ENCODE assay signal across 16 cellular contexts in the genomic region with DNA sequence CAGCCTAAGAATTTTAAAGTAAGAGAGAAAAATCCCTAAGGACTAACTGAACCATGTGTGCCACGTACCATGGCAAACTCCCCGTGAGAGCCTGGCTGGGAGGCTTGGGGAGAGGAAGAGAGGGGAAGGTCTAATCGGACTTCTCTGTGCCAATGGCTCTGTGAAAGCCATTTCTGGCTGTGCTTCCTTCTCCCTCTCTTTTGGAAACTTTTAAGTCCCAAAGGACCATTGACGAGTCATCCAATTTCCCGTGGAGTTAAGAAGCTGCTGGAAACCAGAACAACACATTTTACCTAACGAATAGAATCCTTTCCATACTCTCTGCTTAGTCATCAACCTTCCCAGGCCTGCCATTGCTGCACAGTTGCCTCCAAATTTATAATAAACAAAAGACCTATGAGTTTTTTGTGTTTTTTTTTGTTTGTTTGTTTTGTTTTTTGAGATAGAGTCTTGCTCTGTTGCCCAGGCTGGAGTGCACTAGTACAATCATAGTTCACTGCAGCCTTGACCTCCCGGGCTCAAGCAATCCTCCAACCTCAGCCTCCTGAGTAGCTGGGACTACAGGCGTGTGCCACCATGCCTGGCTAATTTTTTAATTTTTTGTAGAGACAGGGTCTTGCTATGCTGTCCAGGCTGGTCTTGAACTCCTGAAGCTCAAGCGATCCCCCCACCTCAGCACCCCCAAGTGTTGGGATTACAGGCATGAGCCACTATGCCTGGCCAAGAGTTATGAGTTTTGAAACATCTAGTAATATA. TPM values are rescaled to one million over a fixed set of nuclear protein-coding genes. Genes with fewer than 3 reads are reported as not detected.
DNase-seq lines count a peak whose midpoint lies in the region; ATAC-seq, FAIRE-seq and TF ChIP-seq lines count a peak whose summit lies in the region.
"Had no signal": no experiment of that assay in that cellular context is flagged by ENCODE, and none has a peak within 500 bp of the region (broad histone marks: within the 10 kb centered on the region; RNA-seq: fewer than 3 reads in every experiment).

No MANE protein-coding gene starts in this region.

- peak overlapping the region; percentile 81 for H3K27ac Mint-ChIP-seq in astrocyte (ENCODE audit: unreplicated experiment)
- H3K27ac Mint-ChIP-seq: activated CD4-positive, alpha-beta memory T cell treated with anti-CD3 and anti-CD28 coated beads for 36 hours; CD4-positive, alpha-beta memory T cell had no signal

- H3K4me1 ChIP-seq in GM23248 (ENCODE audit: insufficient read depth) (peaks cover 22% of the 10 kb centered on the region), astrocyte (ENCODE audit: insufficient read depth, low read length) (peaks cover 17% of the 10 kb centered on the region)

- in situ Hi-C loops in GM23248 (cut with MboI), result no loop called here

- peak overlapping the region; percentile 13 for H3K4me3 Mint-ChIP-seq in astrocyte (ENCODE audit: unreplicated experiment)
- H3K4me3 Mint-ChIP-seq: activated CD4-positive, alpha-beta memory T cell treated with anti-CD3 and anti-CD28 coated beads for 36 hours; CD4-positive, alpha-beta memory T cell; central memory CD8-positive, alpha-beta T cell had no signal

- peaks cover 47% of the 10 kb centered on the region for H3K36me3 Mint-ChIP-seq in astrocyte (ENCODE audit: low read depth, unreplicated experiment)
- H3K36me3 Mint-ChIP-seq: activated CD4-positive, alpha-beta memory T cell treated with anti-CD3 and anti-CD28 coated beads for 36 hours; CD4-positive, alpha-beta memory T cell had no signal

- H3K79me2 ChIP-seq in GM23248 (ENCODE audit: insufficient read depth), result peaks cover 53% of the 10 kb centered on the region
- H3K79me2 ChIP-seq in astrocyte (ENCODE audit: insufficient read depth, low read length), result peaks cover 90% of the 10 kb centered on the region

- TF ChIP-seq CTCF in astrocyte (IDR thresholded peaks at IDR 0.05; ENCODE audit: insufficient read depth, low read depth, low read length), result no peak

- H3K4me3 ChIP-seq in GM23248, result no peak overlapping the region
- H3K4me3 ChIP-seq in astrocyte (ENCODE audit: insufficient read depth, low read depth, low read length), result no peak overlapping the region
- H3K4me3 ChIP-seq: pancreas had no signal

- DNase-seq in GM23248, result peak; percentile 83
- DNase-seq in astrocyte (ENCODE audit: low read depth), result no peak
- DNase-seq in left cardiac atrium, result peak; percentile 37
- DNase-seq in stromal cell of bone marrow (ENCODE audit: low read depth), result peak; percentile 91
- no peak for DNase-seq in cerebellar cortex (ENCODE audit: low spot score)
- DNase-seq in activated naive CD4-positive, alpha-beta T cell (lab: John Stamatoyannopoulos, UW), result no peak
- no peak for DNase-seq in midbrain (lab: John Stamatoyannopoulos, UW)
- DNase-seq in pons (ENCODE audit: low spot score), result no peak
- DNase-seq: activated CD4-positive, alpha-beta memory T cell treated with anti-CD3 and anti-CD28 coated beads for 36 hours; CD4-positive, alpha-beta memory T cell; NCI-H2171; pancreas; stimulated activated CD4-positive, alpha-beta T cell treated with anti-CD3 and anti-CD28 coated beads, Interleukin-2, amount 100 ng/mL, for 48 hours; stimulated activated naive CD4-positive, alpha-beta T cell treated with Interleukin-2 at 50 U/mL for 16 hours; T-helper 2 cell had no signal

- H3K9me3 ChIP-seq in GM23248 (ENCODE audit: low read depth) (no peaks in the 10 kb centered on the region), astrocyte (ENCODE audit: insufficient read depth, low read depth, low read length) (no peaks in the 10 kb centered on the region)
- H3K9me3 ChIP-seq: pancreas had no signal

- H3K27me3 ChIP-seq in GM23248 (replicated peaks; ENCODE audit: insufficient read depth) (no peaks in the 10 kb centered on the region), astrocyte (ENCODE audit: insufficient read depth, low read length) (no peaks in the 10 kb centered on the region)
- H3K27me3 ChIP-seq: pancreas had no signal

- H3K9me2 ChIP-seq in GM23248 (ENCODE audit: insufficient read depth), result no peaks in the 10 kb centered on the region

- no peak overlapping the region for H3K9ac ChIP-seq in GM23248
- no peak overlapping the region for H3K9ac ChIP-seq in astrocyte (ENCODE audit: low read length)

- peaks cover 3% of the 10 kb centered on the region for H3K9me3 Mint-ChIP-seq in astrocyte (ENCODE audit: unreplicated experiment)
- H3K9me3 Mint-ChIP-seq: activated CD4-positive, alpha-beta memory T cell treated with anti-CD3 and anti-CD28 coated beads for 36 hours; central memory CD8-positive, alpha-beta T cell had no signal

- WGBS in GM23248 (ENCODE audit: low coverage in 1 of 2, low lambda C conversion rate in 2 of 2, missing lambda C conversion rate in 2 of 2), 2 experiments, result 62 to 72% methylated on average over 9 of the region's 9 CpGs

- peak; percentile 69 to 90 for ATAC-seq in left cardiac atrium

- H2AFZ ChIP-seq in GM23248, result no peak overlapping the region
- H2AFZ ChIP-seq in astrocyte (ENCODE audit: low read depth, low read length), result no peak overlapping the region

- H3K27ac ChIP-seq in GM23248 (no peak overlapping the region), astrocyte (ENCODE audit: low read depth, low read length) (peak overlapping the region; percentile 44)
- H3K27ac ChIP-seq: pancreas had no signal

- no peak for FAIRE-seq in astrocyte (lab: Jason Lieb, UNC)
- FAIRE-seq: pancreas had no signal

- H4K20me1 ChIP-seq in GM23248 (ENCODE audit: insufficient read depth), result no peaks in the 10 kb centered on the region
- peaks cover 60% of the 10 kb centered on the region for H4K20me1 ChIP-seq in astrocyte (ENCODE audit: insufficient read depth, low read length)

- H3K36me3 ChIP-seq in GM23248 (ENCODE audit: low read depth), result peaks cover 50% of the 10 kb centered on the region; the same call in 1 of the 2 replicates
- peaks cover 79% of the 10 kb centered on the region for H3K36me3 ChIP-seq in astrocyte (ENCODE audit: insufficient read depth, low read length)

- intact Hi-C loops in left cardiac atrium (cut with DNase I), result no loop called here

- peaks cover 22% of the 10 kb centered on the region for H3F3A ChIP-seq in GM23248 (ENCODE audit: insufficient read depth)

- H3K4me1 Mint-ChIP-seq in astrocyte (ENCODE audit: low read depth, unreplicated experiment), result peaks cover 25% of the 10 kb centered on the region
- H3K4me1 Mint-ChIP-seq: CD4-positive, alpha-beta memory T cell; central memory CD8-positive, alpha-beta T cell had no signal

- no peaks in the 10 kb centered on the region for H3K27me3 Mint-ChIP-seq in astrocyte (ENCODE audit: low read depth, unreplicated experiment)

- H3K4me2 ChIP-seq in GM23248 (ENCODE audit: unreplicated experiment) (no peak overlapping the region), astrocyte (ENCODE audit: low read length) (peak overlapping the region; percentile 11)

RNA-seq across cellular contexts. Expression of a gene that starts 13.2 kb away (rescaled TPM):
- 135 and 166 TPM in 2 replicates for total RNA-seq in GM23248 (2014; rRNA removed; shearing (Covaris generic))
- polyA plus RNA-seq in GM23248 (2016; fragmentation: Nextera tagmentation; extraction: Ambion mirVana), result 107 and 108 TPM in 2 replicates
- total RNA-seq in astrocyte (403 and 411 TPM in 2 replicates), left cardiac atrium (100 to 1,000 TPM; 109 to 123 TPM)
- total RNA-seq: activated CD4-positive, alpha-beta memory T cell treated with anti-CD3 and anti-CD28 coated beads for 36 hours; CD4-positive, alpha-beta memory T cell had no signal

Comparison
In these comparisons a context has a peak if more than half of its experiments do, and no peak if none do; other contexts are left out.
1. DNase-seq: peak in GM23248 (single experiment), left cardiac atrium (single experiment) and stromal cell of bone marrow (single experiment); none in astrocyte (single experiment), cerebellar cortex (single experiment), activated naive CD4-positive, alpha-beta T cell (0 of 4), midbrain (single experiment) and pons (single experiment).